In genomic region chr9:113219972-113220371, GRCh38 we compare ENCODE assay signal across 8 cellular contexts. TPM values are rescaled to one million over a fixed set of nuclear protein-coding genes. Genes with fewer than 3 reads are reported as not detected.
DNase-seq lines count a peak whose midpoint lies in the region; ATAC-seq and TF ChIP-seq lines count a peak whose summit lies in the region.

No MANE protein-coding gene starts in this region.

- H3K27ac ChIP-seq in BLaER1 = peak overlapping the region; percentile 77; the same call in 1 of the 2 replicates

- H3K27me3 ChIP-seq in BLaER1 = no peaks in the 10 kb centered on the region

- H3K9ac ChIP-seq in BLaER1 = peak overlapping the region; percentile 82

- no peaks in the 10 kb centered on the region for H3K9me3 ChIP-seq in BLaER1

- H3K36me3 Mint-ChIP-seq in T-helper 2 cell treated with Interferon-gamma antibody and Interleukin-4, amounts not matched to agents 5 μg/mL and 100 μg/mL, for 36 hours (ENCODE audit: low read depth) = peaks cover 13% of the 10 kb centered on the region
- H3K36me3 Mint-ChIP-seq in glutamatergic neuron (ENCODE audit: unreplicated experiment) = no peaks in the 10 kb centered on the region
- H3K36me3 Mint-ChIP-seq in stimulated activated naive CD8-positive, alpha-beta T cell treated with anti-CD3 and anti-CD28 coated beads, Interleukin-15, Interleukin-2, amounts not matched to agents 100 ng/mL and 50 ng/mL, for 24 hours (ENCODE audit: low read depth) = peaks cover 15% of the 10 kb centered on the region

- TF ChIP-seq CTCF in glutamatergic neuron (IDR thresholded peaks at IDR 0.05; ENCODE audit: partially characterized antibody, unreplicated experiment) = no peak

- H3K9me3 Mint-ChIP-seq in T-helper 2 cell treated with Interferon-gamma antibody and Interleukin-4, amounts not matched to agents 5 μg/mL and 100 μg/mL, for 36 hours = no peaks in the 10 kb centered on the region
- H3K9me3 Mint-ChIP-seq in glutamatergic neuron (ENCODE audit: unreplicated experiment) = peaks cover 6% of the 10 kb centered on the region
- H3K9me3 Mint-ChIP-seq in stimulated activated naive CD8-positive, alpha-beta T cell treated with anti-CD3 and anti-CD28 coated beads, Interleukin-15, Interleukin-2, amounts not matched to agents 100 ng/mL and 50 ng/mL, for 24 hours = no peaks in the 10 kb centered on the region

- H3K4me2 ChIP-seq in BLaER1 = peak overlapping the region; percentile 96

- peaks cover 43% of the 10 kb centered on the region for H3K4me1 Mint-ChIP-seq in T-helper 2 cell treated with Interferon-gamma antibody and Interleukin-4, amounts not matched to agents 5 μg/mL and 100 μg/mL, for 36 hours (ENCODE audit: low read depth)
- H3K4me1 Mint-ChIP-seq in glutamatergic neuron (ENCODE audit: low read depth, unreplicated experiment) = peaks cover 11% of the 10 kb centered on the region
- H3K4me1 Mint-ChIP-seq in stimulated activated naive CD8-positive, alpha-beta T cell treated with anti-CD3 and anti-CD28 coated beads, Interleukin-15, Interleukin-2, amounts not matched to agents 100 ng/mL and 50 ng/mL, for 24 hours (ENCODE audit: low read depth) = peaks cover 53% of the 10 kb centered on the region

- peaks cover 36% of the 10 kb centered on the region; the same call in 1 of the 2 replicates for H4K20me1 ChIP-seq in BLaER1

- DNase-seq in T-helper 2 cell treated with Interferon-gamma antibody and Interleukin-4, amounts not matched to agents 5 μg/mL and 100 μg/mL, for 36 hours (ENCODE audit: low spot score) = peak; percentile 55
- no peak for DNase-seq in glutamatergic neuron
- no peak for DNase-seq in NCI-H2227 treated with DMSO at 0.1 percent for 48 hours (lab: John Stamatoyannopoulos, UW)
- no peak for DNase-seq in SHP77 treated with DMSO at 0.1 percent for 48 hours (lab: John Stamatoyannopoulos, UW)

- peak overlapping the region; percentile 93 for H3K4me3 ChIP-seq in BLaER1

- peaks cover 24% of the 10 kb centered on the region for H3K36me3 ChIP-seq in BLaER1

- ATAC-seq in GM18909 (IDR thresholded peaks at IDR 0.05; ENCODE audit: poor library complexity, unreplicated experiment) = peak; percentile 62
- ATAC-seq in HG03139 (IDR thresholded peaks at IDR 0.05; ENCODE audit: unreplicated experiment) = peak; percentile 53

- H3K27ac Mint-ChIP-seq in T-helper 2 cell treated with Interferon-gamma antibody and Interleukin-4, amounts not matched to agents 5 μg/mL and 100 μg/mL, for 36 hours = peak overlapping the region; percentile 82
- H3K27ac Mint-ChIP-seq in glutamatergic neuron (ENCODE audit: unreplicated experiment) = peak overlapping the region; percentile 18
- H3K27ac Mint-ChIP-seq in stimulated activated naive CD8-positive, alpha-beta T cell treated with anti-CD3 and anti-CD28 coated beads, Interleukin-15, Interleukin-2, amounts not matched to agents 100 ng/mL and 50 ng/mL, for 24 hours = peak overlapping the region; percentile 96

- H3K4me3 Mint-ChIP-seq in T-helper 2 cell treated with Interferon-gamma antibody and Interleukin-4, amounts not matched to agents 5 μg/mL and 100 μg/mL, for 36 hours = peak overlapping the region; percentile 98
- peak overlapping the region; percentile 94 for H3K4me3 Mint-ChIP-seq in glutamatergic neuron (ENCODE audit: unreplicated experiment)
- peak overlapping the region; percentile 98 for H3K4me3 Mint-ChIP-seq in stimulated activated naive CD8-positive, alpha-beta T cell treated with anti-CD3 and anti-CD28 coated beads, Interleukin-15, Interleukin-2, amounts not matched to agents 100 ng/mL and 50 ng/mL, for 24 hours

- peaks cover 45% of the 10 kb centered on the region for H3K4me1 ChIP-seq in BLaER1

- H3K27me3 Mint-ChIP-seq in T-helper 2 cell treated with Interferon-gamma antibody and Interleukin-4, amounts not matched to agents 5 μg/mL and 100 μg/mL, for 36 hours (ENCODE audit: low read depth) = no peaks in the 10 kb centered on the region
- peaks cover 5% of the 10 kb centered on the region for H3K27me3 Mint-ChIP-seq in glutamatergic neuron (ENCODE audit: unreplicated experiment)
- no peaks in the 10 kb centered on the region for H3K27me3 Mint-ChIP-seq in stimulated activated naive CD8-positive, alpha-beta T cell treated with anti-CD3 and anti-CD28 coated beads, Interleukin-15, Interleukin-2, amounts not matched to agents 100 ng/mL and 50 ng/mL, for 24 hours

RNA-seq across cellular contexts. Expression of gene FKBP15, which starts 1.1 kb away (rescaled TPM):
- total RNA-seq in glutamatergic neuron (ENCODE audit: unreplicated experiment) = 18.2 TPM

RNA-seq across cellular contexts. Expression of gene SLC31A1, which starts 1.4 kb away (rescaled TPM):
- 11.2 TPM for total RNA-seq in glutamatergic neuron (ENCODE audit: unreplicated experiment)

RNA-seq across cellular contexts. Expression of gene CDC26, which starts 55.4 kb away (rescaled TPM):
- total RNA-seq in glutamatergic neuron (ENCODE audit: unreplicated experiment) = 13.4 TPM

RNA-seq across cellular contexts. Expression of gene PRPF4, which starts 55.5 kb away (rescaled TPM):
- total RNA-seq in glutamatergic neuron (ENCODE audit: unreplicated experiment) = 21.9 TPM

Comparison
In these comparisons a context has a peak if more than half of its experiments do, and no peak if none do; other contexts are left out.
1. H3K27ac Mint-ChIP-seq: peak in every context shown above with its lines; median percentile 96 in stimulated activated naive CD8-positive, alpha-beta T cell treated with anti-CD3 and anti-CD28 coated beads, Interleukin-15, Interleukin-2, amounts not matched to agents 100 ng/mL and 50 ng/mL, for 24 hours; 82 in T-helper 2 cell treated with Interferon-gamma antibody and Interleukin-4, amounts not matched to agents 5 μg/mL and 100 μg/mL, for 36 hours; 18 in glutamatergic neuron.